In the genomic region with DNA sequence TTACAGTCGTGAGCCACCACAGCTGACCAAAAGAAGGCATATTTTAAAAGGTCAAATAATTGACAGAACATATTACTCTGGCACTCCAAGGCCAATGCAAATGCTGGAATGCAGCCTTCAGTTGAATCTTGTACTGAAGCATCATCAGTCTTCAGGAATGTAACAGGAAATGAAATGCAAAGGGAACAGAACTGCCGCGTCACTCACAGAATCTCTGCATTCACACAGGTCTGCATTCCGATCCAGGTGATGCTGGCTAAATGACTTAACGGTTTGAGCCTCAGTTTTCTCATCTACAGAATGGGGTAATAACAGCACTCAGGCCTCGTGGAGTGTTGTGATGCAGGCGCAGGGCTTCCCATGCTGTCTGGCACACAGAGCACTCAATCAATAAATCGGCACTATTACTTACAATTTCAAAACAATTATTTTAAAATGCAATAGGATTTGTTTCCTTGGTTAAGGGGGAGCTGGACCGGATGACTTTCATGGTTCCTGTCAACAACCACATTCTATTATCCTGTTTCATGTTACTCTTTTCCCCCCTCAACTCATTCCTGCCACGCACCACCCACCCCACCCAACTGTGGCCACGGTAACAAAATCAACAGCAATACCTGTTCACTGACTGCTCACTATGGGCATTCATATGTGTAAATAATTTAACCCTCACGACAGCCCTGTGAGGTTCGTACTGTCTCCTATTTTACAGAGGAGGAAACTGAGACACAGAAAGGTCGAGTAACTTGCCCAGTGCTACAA, we compare ENCODE assay signal across 14 cellular contexts. TPM values are rescaled to one million over a fixed set of nuclear protein-coding genes. Genes with fewer than 3 reads are reported as not detected.
DNase-seq lines count a peak whose midpoint lies in the region; ATAC-seq and TF ChIP-seq lines count a peak whose summit lies in the region.
"Had no signal": no experiment of that assay in that cellular context is flagged by ENCODE, and none has a peak within 500 bp of the region (broad histone marks: within the 10 kb centered on the region; RNA-seq: fewer than 3 reads in every experiment).

No MANE protein-coding gene starts in this region.

- H3K27me3 Mint-ChIP-seq in brain = peaks cover 4% of the 10 kb centered on the region
- peaks cover 10% of the 10 kb centered on the region for H3K27me3 Mint-ChIP-seq in activated naive CD4-positive, alpha-beta T cell treated with anti-CD3 and anti-CD28 coated beads for 36 hours (ENCODE audit: low read depth)
- H3K27me3 Mint-ChIP-seq: stimulated activated naive B cell treated with anti-CD40 and anti-IgM and Interleukin-4, amounts not matched to agents 10 μg/mL and 1 μg/mL and 100 μg/mL, for 72 hours had no signal

- intact Hi-C loops in left ventricle myocardium inferior (cut with micrococcal nuclease) = no loop called here
- intact Hi-C loops in left cardiac atrium (cut with DNase I) = no loop called here
- intact Hi-C loops in upper lobe of right lung (cut with DNase I) = no loop called here
- intact Hi-C loops in activated naive CD4-positive, alpha-beta T cell treated with anti-CD3 and anti-CD28 coated beads for 36 hours (cut with micrococcal nuclease) = no loop called here

- H3K36me3 ChIP-seq in left ventricle myocardium inferior (peaks cover 6% of the 10 kb centered on the region), upper lobe of right lung (no peaks in the 10 kb centered on the region)

- H3K9me3 ChIP-seq in left ventricle myocardium inferior (replicated peaks) (no peaks in the 10 kb centered on the region), upper lobe of right lung (no peaks in the 10 kb centered on the region)

- no peak for ATAC-seq in left cardiac atrium
- ATAC-seq in upper lobe of right lung = peak; percentile 23
- no peak for ATAC-seq in GM19023 (IDR thresholded peaks at IDR 0.05; ENCODE audit: unreplicated experiment)
- no peak for ATAC-seq in GM18909 (IDR thresholded peaks at IDR 0.05; ENCODE audit: poor library complexity, unreplicated experiment)
- ATAC-seq: stimulated activated naive B cell treated with anti-CD40 and anti-IgM and Interleukin-4, amounts not matched to agents 10 μg/mL and 1 μg/mL and 100 μg/mL, for 72 hours had no signal

- CTCF ChIA-PET in activated naive CD4-positive, alpha-beta T cell treated with anti-CD3 and anti-CD28 coated beads for 36 hours (lab: Charles Lee) = no interaction called here

- DNase-seq in left ventricle myocardium inferior (no peak), left cardiac atrium (no peak), islet precursor cell (peak; percentile 89), upper lobe of right lung (no peak)
- no peak for DNase-seq in activated naive CD4-positive, alpha-beta T cell treated with anti-CD3 and anti-CD28 coated beads for 36 hours
- DNase-seq: effector CD4-positive, alpha-beta T cell; Kasumi-1; NCI-H69; stimulated activated naive B cell treated with anti-CD40 and anti-IgM and Interleukin-4, amounts not matched to agents 10 μg/mL and 1 μg/mL and 100 μg/mL, for 72 hours; T-helper 2 cell had no signal

- peaks cover 98% of the 10 kb centered on the region for H3K4me1 ChIP-seq in left ventricle myocardium inferior
- H3K4me1 ChIP-seq in upper lobe of right lung = peaks cover 33% of the 10 kb centered on the region

- H3K4me3 ChIP-seq in left ventricle myocardium inferior = no peak overlapping the region
- H3K4me3 ChIP-seq in upper lobe of right lung = no peak overlapping the region

- peak overlapping the region; percentile 79 for H3K27ac ChIP-seq in left ventricle myocardium inferior (replicated peaks)
- no peak overlapping the region for H3K27ac ChIP-seq in upper lobe of right lung

- H3K27ac Mint-ChIP-seq in brain = peak overlapping the region in 3 of 5 experiments; percentile 74 to 88 (median 87)
- H3K27ac Mint-ChIP-seq in activated naive CD4-positive, alpha-beta T cell treated with anti-CD3 and anti-CD28 coated beads for 36 hours = no peak overlapping the region
- H3K27ac Mint-ChIP-seq: activated T-helper 1 cell treated with anti-CD3 and anti-CD28 coated beads, Interleukin-12 subunit alpha, Interleukin-12 subunit beta, Interleukin-2, Interleukin-4 antibody, amounts not matched to agents 30 ng/mL and 10 ng/mL and 1 ng/mL, durations not matched to agents 14 hours and 24 hours and 36 hours; stimulated activated naive B cell treated with anti-CD40 and anti-IgM and Interleukin-4, amounts not matched to agents 10 μg/mL and 1 μg/mL and 100 μg/mL, for 72 hours had no signal

- peaks cover 0 to 5% (median 0%) of the 10 kb centered on the region in 5 experiments for H3K9me3 Mint-ChIP-seq in brain
- H3K9me3 Mint-ChIP-seq in activated naive CD4-positive, alpha-beta T cell treated with anti-CD3 and anti-CD28 coated beads for 36 hours = no peaks in the 10 kb centered on the region
- H3K9me3 Mint-ChIP-seq: activated T-helper 1 cell treated with anti-CD3 and anti-CD28 coated beads, Interleukin-12 subunit alpha, Interleukin-12 subunit beta, Interleukin-2, Interleukin-4 antibody, amounts not matched to agents 30 ng/mL and 10 ng/mL and 1 ng/mL, durations not matched to agents 14 hours and 24 hours and 36 hours; stimulated activated naive B cell treated with anti-CD40 and anti-IgM and Interleukin-4, amounts not matched to agents 10 μg/mL and 1 μg/mL and 100 μg/mL, for 72 hours had no signal

- H3K4me3 Mint-ChIP-seq in brain = no peak overlapping the region
- H3K4me3 Mint-ChIP-seq in activated naive CD4-positive, alpha-beta T cell treated with anti-CD3 and anti-CD28 coated beads for 36 hours = no peak overlapping the region
- H3K4me3 Mint-ChIP-seq: activated T-helper 1 cell treated with anti-CD3 and anti-CD28 coated beads, Interleukin-12 subunit alpha, Interleukin-12 subunit beta, Interleukin-2, Interleukin-4 antibody, amounts not matched to agents 30 ng/mL and 10 ng/mL and 1 ng/mL, durations not matched to agents 14 hours and 24 hours and 36 hours; stimulated activated naive B cell treated with anti-CD40 and anti-IgM and Interleukin-4, amounts not matched to agents 10 μg/mL and 1 μg/mL and 100 μg/mL, for 72 hours had no signal

- peaks cover 32% of the 10 kb centered on the region for H3K4me1 Mint-ChIP-seq in brain
- no peaks in the 10 kb centered on the region for H3K4me1 Mint-ChIP-seq in activated naive CD4-positive, alpha-beta T cell treated with anti-CD3 and anti-CD28 coated beads for 36 hours (ENCODE audit: low read depth)
- H3K4me1 Mint-ChIP-seq: stimulated activated naive B cell treated with anti-CD40 and anti-IgM and Interleukin-4, amounts not matched to agents 10 μg/mL and 1 μg/mL and 100 μg/mL, for 72 hours had no signal

- H3K27me3 ChIP-seq in left ventricle myocardium inferior (ENCODE audit: low read depth) (no peaks in the 10 kb centered on the region), upper lobe of right lung (no peaks in the 10 kb centered on the region)

- no peak for TF ChIP-seq CTCF in left ventricle myocardium inferior (IDR thresholded peaks at IDR 0.05; ENCODE audit: borderline replicate concordance)
- no peak for TF ChIP-seq CTCF in brain (conservative IDR thresholded peaks at IDR 0.05)
- TF ChIP-seq CTCF in upper lobe of right lung (IDR thresholded peaks at IDR 0.05) = no peak

- no peaks in the 10 kb centered on the region for H3K36me3 Mint-ChIP-seq in brain
- no peaks in the 10 kb centered on the region for H3K36me3 Mint-ChIP-seq in activated naive CD4-positive, alpha-beta T cell treated with anti-CD3 and anti-CD28 coated beads for 36 hours (ENCODE audit: low read depth)
- H3K36me3 Mint-ChIP-seq: stimulated activated naive B cell treated with anti-CD40 and anti-IgM and Interleukin-4, amounts not matched to agents 10 μg/mL and 1 μg/mL and 100 μg/mL, for 72 hours had no signal

RNA-seq across cellular contexts. Expression of gene IGFBP7, which starts 32.5 kb away (rescaled TPM):
- total RNA-seq in left ventricle myocardium inferior (698 TPM), left cardiac atrium (100 to 1,000 TPM; 580 to 792 TPM), upper lobe of right lung (661 TPM)
- polyA plus RNA-seq in brain (ENCODE audit: insufficient read depth, low read depth, low replicate concordance) = 176 TPM
- total RNA-seq in activated naive CD4-positive, alpha-beta T cell treated with anti-CD3 and anti-CD28 coated beads for 36 hours = under 1 TPM in 1 of 2 experiments, not detected in 1; 0.17 TPM
- total RNA-seq: activated T-helper 1 cell treated with anti-CD3 and anti-CD28 coated beads, Interleukin-12 subunit alpha, Interleukin-12 subunit beta, Interleukin-2, Interleukin-4 antibody, amounts not matched to agents 30 ng/mL and 10 ng/mL and 1 ng/mL, durations not matched to agents 14 hours and 24 hours and 36 hours had no signal

Comparison
In these comparisons a context has a peak if more than half of its experiments do, and no peak if none do; other contexts are left out.
1. RNA of gene IGFBP7, which starts 32.5 kb away (total RNA-seq): 580 to 792 TPM in left cardiac atrium, 698 TPM in left ventricle myocardium inferior (single experiment) and 661 TPM in upper lobe of right lung (single experiment); 0.17 TPM in activated naive CD4-positive, alpha-beta T cell treated with anti-CD3 and anti-CD28 coated beads for 36 hours; every median in the first group is over 100 times any median in the second.